In genomic region chr5:171660438-171660837, GRCh38 we compare ENCODE assay signal across 1 cellular context.
TF ChIP-seq lines count a peak whose summit lies in the region.

No MANE protein-coding gene starts in this region.

TF ChIP-seq in GM23338, 12 proteins besides CTCF, POLR2A, EP300 and RAD21 (continued from another document):
- no peak for TF ChIP-seq REST (IDR thresholded peaks at IDR 0.05; ENCODE audit: unreplicated experiment)
